ENCODE assay signal across 26 cellular contexts in genomic region chr10:25651534-25651933, GRCh38.
"Had no signal": no experiment of that assay in that cellular context is flagged by ENCODE, and none has a peak within 500 bp of the region (broad histone marks: within the 10 kb centered on the region; RNA-seq: fewer than 3 reads in every experiment).

No MANE protein-coding gene starts in this region.

- ATAC-seq: foreskin keratinocyte; gastroesophageal sphincter; heart right ventricle; left cardiac atrium; left lung; natural killer cell treated with Interleukin-12 subunit alpha and Interleukin-12 subunit beta and Interleukin-15 and Interleukin-18, amount 100 ng/mL, for 72 hours; pancreas; stimulated activated effector memory CD8-positive, alpha-beta T cell treated with anti-CD3 and anti-CD28 coated beads, Interleukin-12 subunit alpha, Interleukin-12 subunit beta, amount 100 ng/mL, for 72 hours had no signal

- H3K4me3 ChIP-seq: coronary artery, esophagus muscularis mucosa, gastroesophageal sphincter, heart right ventricle, left lung, pancreas, sigmoid colon, stomach, testis, tibial artery had no signal

- H3K9me3 ChIP-seq: esophagus muscularis mucosa, gastroesophageal sphincter, left lung, neutrophil, pancreas, sigmoid colon, testis, tibial artery had no signal

- H3K27ac ChIP-seq: coronary artery, esophagus muscularis mucosa, foreskin keratinocyte, gastroesophageal sphincter, heart right ventricle, left lung, neutrophil, pancreas, sigmoid colon, stomach, testis, tibial artery had no signal

- DNase-seq: dermis blood vessel endothelial cell; effector memory CD4-positive, alpha-beta T cell; foreskin keratinocyte; glutamatergic neuron; heart right ventricle; hippocampal formation; left cardiac atrium; left lung; mesendoderm; naive B cell; pancreas; sigmoid colon; stimulated activated CD4-positive, alpha-beta T cell treated with anti-CD3 and anti-CD28 coated beads, Interleukin-2, amount 100 ng/mL, for 24 hours; stimulated activated CD4-positive, alpha-beta T cell treated with anti-CD3 and anti-CD28 coated beads, Interleukin-4, amount 100 ng/mL, for 24 hours; stimulated activated naive CD4-positive, alpha-beta T cell treated with Interleukin-2 at 50 U/mL for 16 hours; stomach; testis; tibial artery had no signal

- FAIRE-seq: endothelial cell of umbilical vein, islet of Langerhans, pancreas had no signal

- H3K4me1 ChIP-seq: esophagus muscularis mucosa, foreskin keratinocyte, gastroesophageal sphincter, heart right ventricle, left lung, pancreas, sigmoid colon, stomach, testis, tibial artery had no signal

- H3K27me3 ChIP-seq: esophagus muscularis mucosa, foreskin keratinocyte, gastroesophageal sphincter, heart right ventricle, left lung, neutrophil, pancreas, sigmoid colon, stomach, testis, tibial artery had no signal

- H3K36me3 ChIP-seq: esophagus muscularis mucosa, gastroesophageal sphincter, heart right ventricle, left lung, neutrophil, pancreas, sigmoid colon, stomach, tibial artery had no signal
